ENCODE assay signal across 12 cellular contexts in the genomic region with DNA sequence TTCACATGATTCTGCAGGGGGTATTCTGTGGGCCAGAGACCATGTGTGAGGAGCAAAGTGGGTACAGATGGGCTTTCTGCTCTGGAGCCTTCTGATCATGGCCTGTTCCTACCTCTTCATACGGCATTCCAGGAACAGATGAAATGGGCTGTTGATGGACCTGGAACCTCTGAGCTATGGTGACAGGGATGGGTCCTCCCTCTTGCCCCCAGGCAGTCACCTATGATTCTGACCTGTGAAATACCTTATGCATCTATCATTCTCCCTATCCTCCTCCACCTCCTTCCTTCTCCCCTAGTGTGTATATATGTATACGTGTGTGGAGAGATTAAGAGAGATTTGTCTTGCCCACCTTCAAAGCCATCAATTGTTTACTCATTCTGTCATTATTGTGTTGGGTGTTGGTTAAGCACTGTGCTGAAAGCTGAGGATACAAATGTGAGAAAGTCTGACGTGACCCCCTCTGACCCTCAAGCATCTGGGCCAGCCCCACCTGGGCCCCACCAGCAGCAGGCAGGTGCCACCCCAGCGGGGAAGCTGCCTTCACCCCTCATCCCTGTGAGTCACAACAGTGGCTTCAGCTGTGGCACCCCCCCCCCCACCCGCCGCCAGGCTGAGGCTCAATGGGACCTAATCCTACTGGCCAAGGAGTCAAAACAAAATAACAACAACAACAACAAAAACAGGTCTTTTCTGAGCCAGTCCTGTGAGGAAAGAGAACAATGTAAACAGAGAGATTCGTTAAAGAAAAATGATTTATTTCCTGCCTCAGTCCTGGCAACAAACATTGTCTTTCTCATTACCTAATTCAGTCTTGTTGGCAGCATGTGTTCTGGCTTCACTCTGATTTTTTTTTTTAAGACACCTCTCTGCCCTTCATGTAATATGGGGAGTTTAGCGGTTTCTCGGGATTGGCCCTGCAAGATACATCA.
DNase-seq lines count a peak whose midpoint lies in the region; ATAC-seq and TF ChIP-seq lines count a peak whose summit lies in the region.
"Had no signal": no experiment of that assay in that cellular context is flagged by ENCODE, and none has a peak within 500 bp of the region (broad histone marks: within the 10 kb centered on the region; RNA-seq: fewer than 3 reads in every experiment).

No MANE protein-coding gene starts in this region.

- H3K27me3 ChIP-seq in SJSA1 (replicated peaks) (no peaks in the 10 kb centered on the region), fibroblast of lung (ENCODE audit: control insufficient read depth, insufficient read depth, low read length) (no peaks in the 10 kb centered on the region)

- H2AFZ ChIP-seq in fibroblast of lung (ENCODE audit: low read length): no peak overlapping the region

- DNase-seq in COR-L47 (lab: John Stamatoyannopoulos, UW): peak; percentile 35
- DNase-seq in SJSA1 (ENCODE audit: low read depth in 1 of 2, low spot score in 2 of 2): no peak
- peak in 1 of 2 donors; percentile 50 for DNase-seq in fibroblast of lung (ENCODE audit: low read depth in 2 of 2)
- no peak for DNase-seq in sciatic nerve (ENCODE audit: low spot score)
- DNase-seq in stimulated activated CD4-positive, alpha-beta T cell treated with anti-CD3 and anti-CD28 coated beads, Interleukin-15, amount 100 ng/mL, for 24 hours: no peak
- DNase-seq in SIG-M5 treated with dmso at 0.1 percent for 504 hours (lab: John Stamatoyannopoulos, UW; ENCODE audit: unreplicated experiment): no peak
- DNase-seq in NCI-H187 (lab: John Stamatoyannopoulos, UW): no peak
- DNase-seq: activated B cell treated with CpG ODN at 0.5 μM for 24 hours, activated T-cell treated with anti-CD3 and anti-CD28 coated beads for 4 hours, NCI-H1092 treated with DMSO at 0.1 percent for 48 hours, NCI-H526 had no signal

- peak overlapping the region; percentile 87 for H3K27ac ChIP-seq in SJSA1
- peak overlapping the region; percentile 63 for H3K27ac ChIP-seq in fibroblast of lung (ENCODE audit: insufficient read depth, low read length)

- ATAC-seq in sciatic nerve: peak; percentile 31
- ATAC-seq in GM21723 (IDR thresholded peaks at IDR 0.05; ENCODE audit: unreplicated experiment): no peak

- H3K79me2 ChIP-seq in fibroblast of lung (ENCODE audit: control insufficient read depth, insufficient read depth, low read length): no peaks in the 10 kb centered on the region

- H3K4me2 ChIP-seq in fibroblast of lung (ENCODE audit: extremely low read depth, insufficient read depth, low read length): no peak overlapping the region

- H4K20me1 ChIP-seq in fibroblast of lung (ENCODE audit: control insufficient read depth, extremely low read depth, insufficient read depth, low read length): no peaks in the 10 kb centered on the region

- H3K9me3 ChIP-seq in SJSA1 (replicated peaks) (no peaks in the 10 kb centered on the region), fibroblast of lung (ENCODE audit: control insufficient read depth, insufficient read depth, low read depth, low read length) (no peaks in the 10 kb centered on the region)

- H3K36me3 ChIP-seq in SJSA1: no peaks in the 10 kb centered on the region
- H3K36me3 ChIP-seq in fibroblast of lung (ENCODE audit: control insufficient read depth, insufficient read depth, low read length): no peaks in the 10 kb centered on the region

- peaks cover 70% of the 10 kb centered on the region for H3K4me1 ChIP-seq in SJSA1 (replicated peaks)
- peaks cover 38% of the 10 kb centered on the region for H3K4me1 ChIP-seq in fibroblast of lung (ENCODE audit: control insufficient read depth, extremely low read depth, insufficient read depth, low read length)

- intact Hi-C loops in sciatic nerve (cut with DNase I): no loop called here

- no peak overlapping the region for H3K9ac ChIP-seq in fibroblast of lung (ENCODE audit: insufficient read depth, low read length)

- H3K4me3 ChIP-seq in SJSA1: no peak overlapping the region
- H3K4me3 ChIP-seq in fibroblast of lung (replicated peaks in 1 of 4; ENCODE audit: control extremely low read depth in 1 of 4, insufficient read depth in 1 of 4, low read depth in 3 of 4, low read length in 4 of 4): no peak overlapping the region

- no peak for TF ChIP-seq CTCF in fibroblast of lung (conservative IDR thresholded peaks at IDR 0.05 in 1 of 2, IDR thresholded peaks at IDR 0.05 in 1 of 2; ENCODE audit: low read depth in 1 of 2, low read length in 2 of 2)
